14 cellular contexts compared by ENCODE assay signal in the genomic region with DNA sequence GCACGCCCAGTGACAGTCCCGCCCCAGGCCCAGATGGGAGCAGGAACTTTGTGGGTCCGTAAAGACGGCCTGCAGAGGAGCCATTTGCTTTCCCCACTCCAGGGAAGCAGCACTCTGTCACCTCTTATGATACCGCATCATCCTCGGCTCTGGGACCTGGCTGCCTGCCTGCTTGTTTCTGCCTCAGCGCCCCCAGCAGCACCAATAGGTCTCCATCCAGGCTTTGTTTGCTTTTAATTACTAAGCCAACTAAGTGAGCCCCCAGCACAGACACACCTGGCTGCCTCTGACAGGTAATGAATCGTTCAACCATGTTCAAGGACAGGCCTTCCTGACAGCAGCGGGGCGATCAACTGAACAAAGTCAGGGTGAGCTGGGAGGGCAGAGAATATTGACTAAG.
DNase-seq lines count a peak whose midpoint lies in the region; ATAC-seq lines count a peak whose summit lies in the region.
"Had no signal": no experiment of that assay in that cellular context is flagged by ENCODE, and none has a peak within 500 bp of the region (broad histone marks: within the 10 kb centered on the region; RNA-seq: fewer than 3 reads in every experiment).

No MANE protein-coding gene starts in this region.

- no peak overlapping the region for H4K5ac ChIP-seq in mesendoderm (ENCODE audit: low read length)

- peak; percentile 80 for DNase-seq in Caki2 (ENCODE audit: low read depth)
- peak; percentile 76 for DNase-seq in NCI-H146 (lab: John Stamatoyannopoulos, UW)
- peak; percentile 91 for DNase-seq in NCI-H510A treated with DMSO at 0.1 percent for 48 hours (lab: John Stamatoyannopoulos, UW)
- DNase-seq in mucosa of gallbladder (ENCODE audit: low spot score), result peak; percentile 75
- DNase-seq in mesendoderm, result no peak
- no peak for DNase-seq in islet precursor cell
- no peak for DNase-seq in GM23248
- DNase-seq: activated naive CD4-positive, alpha-beta T cell treated with anti-CD3 and anti-CD28 coated beads, Interleukin-2, amount 50 U/mL, for 16 hours; brain microvascular endothelial cell; HFFc6; mesenchymal stem cell; PC-3; SW 1271 had no signal

- H2AK5ac ChIP-seq in mesendoderm (ENCODE audit: low read length), result no peak overlapping the region

- no peak for ATAC-seq in HG02885 (IDR thresholded peaks at IDR 0.05; ENCODE audit: poor library complexity, unreplicated experiment)
- ATAC-seq: PC-3 had no signal

- H2BK15ac ChIP-seq in mesendoderm (replicated peaks; ENCODE audit: low read depth), result no peak overlapping the region

- no peak overlapping the region for H3K23ac ChIP-seq in mesendoderm (ENCODE audit: low read length)

- no peak overlapping the region for H2BK5ac ChIP-seq in mesendoderm (ENCODE audit: low read length)

- H3K4me1 ChIP-seq in mesendoderm (ENCODE audit: control insufficient read depth, low read depth, low read length) (no peaks in the 10 kb centered on the region), GM23248 (ENCODE audit: insufficient read depth) (peaks cover 7% of the 10 kb centered on the region)

- H3K79me2 ChIP-seq in mesendoderm (ENCODE audit: control insufficient read depth, insufficient read depth, low read length), result no peaks in the 10 kb centered on the region
- no peaks in the 10 kb centered on the region for H3K79me2 ChIP-seq in GM23248 (ENCODE audit: insufficient read depth)

- H4K20me1 ChIP-seq in GM23248 (ENCODE audit: insufficient read depth), result no peaks in the 10 kb centered on the region

- peaks cover 9% of the 10 kb centered on the region; the same call in 1 of the 2 replicates for H3F3A ChIP-seq in GM23248 (ENCODE audit: insufficient read depth)

- no peak overlapping the region for H3K4ac ChIP-seq in mesendoderm (ENCODE audit: low read depth, low read length)

- H3K36me3 ChIP-seq in mesendoderm (ENCODE audit: control insufficient read depth, insufficient read depth, low read length) (no peaks in the 10 kb centered on the region), GM23248 (ENCODE audit: low read depth) (no peaks in the 10 kb centered on the region)
- H3K36me3 ChIP-seq: brain microvascular endothelial cell had no signal

- no CpG with 5 or more reads among the region's 10 CpGs for WGBS in mesendoderm (ENCODE audit: extremely low coverage, insufficient coverage, low lambda C conversion rate)
- WGBS in GM23248 (ENCODE audit: low coverage in 1 of 2, low lambda C conversion rate in 2 of 2, missing lambda C conversion rate in 2 of 2), 2 experiments, result 66 to 69% methylated on average over 10 of the region's 10 CpGs

- no peaks in the 10 kb centered on the region for H3K79me1 ChIP-seq in mesendoderm (ENCODE audit: low read length)

- H3K4me2 ChIP-seq in mesendoderm (ENCODE audit: low read length), result no peak overlapping the region
- H3K4me2 ChIP-seq in GM23248 (ENCODE audit: unreplicated experiment), result no peak overlapping the region

- no peak overlapping the region for H3K18ac ChIP-seq in mesendoderm (ENCODE audit: low read length)

- H3K9ac ChIP-seq in mesendoderm (ENCODE audit: low read length) (no peak overlapping the region), GM23248 (no peak overlapping the region)

- no peak overlapping the region for H3K56ac ChIP-seq in mesendoderm (ENCODE audit: low read length)

- no peaks in the 10 kb centered on the region for H3K9me2 ChIP-seq in GM23248 (ENCODE audit: insufficient read depth)

- H2AFZ ChIP-seq in GM23248, result no peak overlapping the region

- H3K9me3 ChIP-seq in GM23248 (ENCODE audit: low read depth), result no peaks in the 10 kb centered on the region

- no peak overlapping the region for H2BK120ac ChIP-seq in mesendoderm (ENCODE audit: low read depth, low read length)

- H3K27ac ChIP-seq in mesendoderm (ENCODE audit: low read depth, low read length) (no peak overlapping the region), GM23248 (no peak overlapping the region)
- H3K27ac ChIP-seq: brain microvascular endothelial cell had no signal

- H3K4me3 ChIP-seq in mesendoderm (ENCODE audit: low read length), result no peak overlapping the region
- H3K4me3 ChIP-seq in GM23248, result no peak overlapping the region

- no peak overlapping the region for H4K8ac ChIP-seq in mesendoderm (ENCODE audit: low read depth, low read length)

- in situ Hi-C loops in Caki2 (cut with HindIII; ENCODE audit: low pct_unique_long_range_greater_than_20kb, low sequenced_read_pairs) (no loop called here), GM23248 (cut with MboI) (no loop called here)

- H3K27me3 ChIP-seq in mesendoderm (ENCODE audit: insufficient read depth, low read length, poor library complexity), result no peaks in the 10 kb centered on the region
- H3K27me3 ChIP-seq in GM23248 (replicated peaks; ENCODE audit: insufficient read depth), result peaks cover 14% of the 10 kb centered on the region
- H3K27me3 ChIP-seq: brain microvascular endothelial cell had no signal

Comparison
In these comparisons a context has a peak if more than half of its experiments do, and no peak if none do; other contexts are left out.
1. DNase-seq: peak in Caki2 (single experiment), NCI-H146 (single experiment), NCI-H510A treated with DMSO at 0.1 percent for 48 hours (single experiment) and mucosa of gallbladder (single experiment); none in mesendoderm (single experiment), islet precursor cell (single experiment) and GM23248 (single experiment).